ENCODE assay signal across 18 cellular contexts in genomic region chr11:72245232-72245816, GRCh38. TPM values are rescaled to one million over a fixed set of nuclear protein-coding genes. Genes with fewer than 3 reads are reported as not detected.
A peak's percentile ranks its signal among the peaks of the same experiment; 100 is the strongest.
DNase-seq lines count a peak whose midpoint lies in the region; TF ChIP-seq lines count a peak whose summit lies in the region.
"Had no signal": no experiment of that assay in that cellular context is flagged by ENCODE, and none has a peak within 500 bp of the region (broad histone marks: within the 10 kb centered on the region; RNA-seq: fewer than 3 reads in every experiment).

No MANE protein-coding gene starts in this region.

- TF ChIP-seq CTCF in osteoblast (IDR thresholded peaks at IDR 0.05; ENCODE audit: extremely low read depth, low read depth, low read length) (no peak), tibial artery (IDR thresholded peaks at IDR 0.05) (no peak)

- no peaks in the 10 kb centered on the region for H3K9me2 ChIP-seq in Karpas-422 (replicated peaks; ENCODE audit: insufficient read depth, low read length)

- peaks cover 3% of the 10 kb centered on the region; the same call in 1 of the 2 replicates for H3K4me1 ChIP-seq in ES-I3 (ENCODE audit: insufficient read depth, low read length)
- H3K4me1 ChIP-seq in HUES6 (ENCODE audit: control insufficient read depth, insufficient read depth, low read length): peaks cover 22% of the 10 kb centered on the region
- peaks cover 14% of the 10 kb centered on the region for H3K4me1 ChIP-seq in iPS-18a (ENCODE audit: control insufficient read depth, low read depth, low read length)
- H3K4me1 ChIP-seq in osteoblast (ENCODE audit: insufficient read depth, low read length): no peaks in the 10 kb centered on the region
- no peaks in the 10 kb centered on the region for H3K4me1 ChIP-seq in Karpas-422 (ENCODE audit: low read length)
- peaks cover 0 to 25% (median 19%) of the 10 kb centered on the region in 4 donors for H3K4me1 ChIP-seq in tibial artery
- H3K4me1 ChIP-seq: HAP-1, SJSA1 had no signal

- no peak overlapping the region for H3K4me2 ChIP-seq in osteoblast (ENCODE audit: insufficient read depth, low read length)
- H3K4me2 ChIP-seq in Karpas-422 (ENCODE audit: low read depth, low read length, poor library complexity, severe bottlenecking): no peak overlapping the region

- H4K20me1 ChIP-seq in osteoblast (ENCODE audit: insufficient read depth, low read length) (no peaks in the 10 kb centered on the region), Karpas-422 (ENCODE audit: insufficient read depth, low read depth, low read length) (no peaks in the 10 kb centered on the region)

- H3K36me3 ChIP-seq in ES-I3 (ENCODE audit: insufficient read depth, low read length): no peaks in the 10 kb centered on the region
- H3K36me3 ChIP-seq in HUES6 (ENCODE audit: control insufficient read depth, insufficient read depth, low read length): no peaks in the 10 kb centered on the region
- no peaks in the 10 kb centered on the region for H3K36me3 ChIP-seq in iPS-18a (ENCODE audit: control insufficient read depth, low read depth, low read length)
- no peaks in the 10 kb centered on the region for H3K36me3 ChIP-seq in osteoblast (ENCODE audit: insufficient read depth, low read length)
- no peaks in the 10 kb centered on the region for H3K36me3 ChIP-seq in Karpas-422 (ENCODE audit: insufficient read depth, low read length)
- no peaks in the 10 kb centered on the region for H3K36me3 ChIP-seq in tibial artery
- H3K36me3 ChIP-seq: HAP-1, SJSA1 had no signal

- H3K4me3 ChIP-seq in HUES6 (ENCODE audit: low read depth, low read length) (peak overlapping the region; percentile 67), iPS-18a (ENCODE audit: low read length) (peak overlapping the region; percentile 57), osteoblast (ENCODE audit: insufficient read depth, low read length) (no peak overlapping the region), Karpas-422 (ENCODE audit: low read length) (no peak overlapping the region), tibial artery (no peak overlapping the region)
- H3K4me3 ChIP-seq: HAP-1, SJSA1 had no signal

- H3K27me3 ChIP-seq in HUES6 (ENCODE audit: control insufficient read depth, insufficient read depth, low read length): peaks cover 94% of the 10 kb centered on the region
- peaks cover 85% of the 10 kb centered on the region for H3K27me3 ChIP-seq in iPS-18a (ENCODE audit: control insufficient read depth, insufficient read depth, low read length)
- H3K27me3 ChIP-seq in osteoblast (ENCODE audit: insufficient read depth, low read length): peaks cover 68% of the 10 kb centered on the region
- H3K27me3 ChIP-seq in Karpas-422 (ENCODE audit: low read length): no peaks in the 10 kb centered on the region
- H3K27me3 ChIP-seq in tibial artery: peaks cover 12 to 84% of the 10 kb centered on the region in 2 donors
- H3K27me3 ChIP-seq: SJSA1 had no signal

- no peaks in the 10 kb centered on the region for H3K9me3 ChIP-seq in ES-I3 (ENCODE audit: control insufficient read depth, insufficient read depth, low read length)
- no peaks in the 10 kb centered on the region for H3K9me3 ChIP-seq in HUES6 (ENCODE audit: control insufficient read depth, insufficient read depth, low read depth, low read length)
- H3K9me3 ChIP-seq in iPS-18a (ENCODE audit: control insufficient read depth, low read depth, low read length): no peaks in the 10 kb centered on the region
- H3K9me3 ChIP-seq in osteoblast (ENCODE audit: low read depth, low read length): no peaks in the 10 kb centered on the region
- H3K9me3 ChIP-seq in Karpas-422 (ENCODE audit: low read length): no peaks in the 10 kb centered on the region
- no peaks in the 10 kb centered on the region for H3K9me3 ChIP-seq in tibial artery
- H3K9me3 ChIP-seq: HAP-1, SJSA1 had no signal

- no peak overlapping the region for H3K27ac ChIP-seq in HUES6 (ENCODE audit: low read depth, low read length)
- H3K27ac ChIP-seq in iPS-18a (ENCODE audit: low read length): no peak overlapping the region
- no peak overlapping the region for H3K27ac ChIP-seq in osteoblast (ENCODE audit: low read depth, low read length)
- H3K27ac ChIP-seq in Karpas-422 (ENCODE audit: low read length): no peak overlapping the region
- no peak overlapping the region for H3K27ac ChIP-seq in tibial artery
- H3K27ac ChIP-seq: SJSA1 had no signal

- H2AFZ ChIP-seq in osteoblast (ENCODE audit: low read length): no peak overlapping the region
- no peak overlapping the region for H2AFZ ChIP-seq in Karpas-422 (ENCODE audit: low read length)

- peak; percentile 72 for DNase-seq in osteoblast (ENCODE audit: insufficient read length, low spot score, missing footprints)
- no peak for DNase-seq in SKM-1 (lab: John Stamatoyannopoulos, UW; ENCODE audit: unreplicated experiment)
- no peak for DNase-seq in Karpas-422
- DNase-seq in tibial artery: no peak
- DNase-seq: CD4-positive, alpha-beta T cell; DMS79; MV-4-11; NCI-H1436; NCI-H2081 treated with DMSO at 0.1 percent for 48 hours; NCI-H2227 treated with DMSO at 0.1 percent for 48 hours; NCI-H526 treated with DMSO at 0.1 percent for 48 hours; NK-92 treated with Interleukin-12 subunit alpha and Interleukin-12 subunit beta, amount 100 ng/mL, for 24 hours; OCI-M1 had no signal

- intact Hi-C loops in tibial artery (cut with DNase I; ENCODE audit: low total_unique reads): no loop called here

- H3K9ac ChIP-seq in ES-I3 (ENCODE audit: low read depth, low read length) (peak overlapping the region; percentile 77; the same call in 1 of the 2 replicates), HUES6 (ENCODE audit: low read length) (no peak overlapping the region), iPS-18a (ENCODE audit: low read length) (no peak overlapping the region), Karpas-422 (ENCODE audit: low read length) (no peak overlapping the region)

- H3K79me2 ChIP-seq in osteoblast (ENCODE audit: insufficient read depth, low read length): no peaks in the 10 kb centered on the region
- no peaks in the 10 kb centered on the region for H3K79me2 ChIP-seq in Karpas-422 (ENCODE audit: low read length)

RNA-seq across cellular contexts. Expression of gene PHOX2A, which starts 1.3 kb away (rescaled TPM):
- not detected in 2 replicates for total RNA-seq in osteoblast
- not detected in 2 replicates for total RNA-seq in Karpas-422 (2014; rRNA removed; shearing (Covaris generic); ENCODE audit: low replicate concordance)
- total RNA-seq: CD4-positive, alpha-beta T cell; SJSA1 had no signal

RNA-seq across cellular contexts. Expression of gene INPPL1, which starts 20.8 kb away (rescaled TPM):
- 86.5 and 92.2 TPM in 2 replicates for total RNA-seq in osteoblast
- 73.6 and 83.9 TPM in 2 replicates for total RNA-seq in Karpas-422 (2014; rRNA removed; shearing (Covaris generic); ENCODE audit: low replicate concordance)

RNA-seq across cellular contexts. Expression of gene FOLR2, which starts 28.7 kb away (rescaled TPM):
- total RNA-seq in osteoblast: not detected in 2 replicates
- total RNA-seq in Karpas-422 (2014; rRNA removed; shearing (Covaris generic); ENCODE audit: low replicate concordance): 9.4 and 16.0 TPM in 2 replicates
- total RNA-seq: CD4-positive, alpha-beta T cell; SJSA1 had no signal

RNA-seq across cellular contexts. Expression of gene FOLR1, which starts 53.4 kb away (rescaled TPM):
- total RNA-seq in osteoblast: under 0.01 and 0.36 TPM in 2 replicates
- not detected in 2 replicates for total RNA-seq in Karpas-422 (2014; rRNA removed; shearing (Covaris generic); ENCODE audit: low replicate concordance)
- total RNA-seq: CD4-positive, alpha-beta T cell had no signal

Comparison
In these comparisons a context has a peak if more than half of its experiments do, and no peak if none do; other contexts are left out.
1. H3K4me3 ChIP-seq: peak in HUES6 (single experiment) and iPS-18a (single experiment); none in osteoblast (single experiment), Karpas-422 (single experiment) and tibial artery (0 of 2).
2. RNA of gene FOLR2, which starts 28.7 kb away (total RNA-seq): 9.4 to 16.0 TPM in Karpas-422; not detected in osteoblast; every median in the first group is over 10 times any median in the second.